19 cellular contexts compared by ENCODE assay signal in the genomic region with DNA sequence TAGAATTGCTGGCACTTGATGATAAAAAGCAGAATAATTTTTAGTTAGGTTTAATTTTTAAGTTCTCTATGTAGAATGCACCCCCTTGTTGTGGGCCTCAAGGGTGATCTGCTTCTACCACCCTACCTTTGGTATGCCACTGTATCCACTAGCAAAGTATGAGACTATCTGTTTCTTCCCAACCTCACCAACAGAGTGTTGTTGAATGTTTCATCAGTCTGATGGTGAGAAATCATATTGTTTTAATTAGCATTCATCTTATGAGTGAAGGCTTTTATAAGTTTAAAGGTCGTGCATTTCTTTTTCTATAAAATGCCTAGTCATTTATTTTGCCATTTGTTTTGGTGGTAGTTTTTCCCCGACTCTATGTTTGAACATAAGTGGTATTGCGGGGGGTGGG.
DNase-seq lines count a peak whose midpoint lies in the region; TF ChIP-seq lines count a peak whose summit lies in the region.
"Had no signal": no experiment of that assay in that cellular context is flagged by ENCODE, and none has a peak within 500 bp of the region (broad histone marks: within the 10 kb centered on the region; RNA-seq: fewer than 3 reads in every experiment).

No MANE protein-coding gene starts in this region.

- intact Hi-C loops in posterior cingulate gyrus (cut with DNase I): no loop called here

- peak overlapping the region; percentile 78 for H3K27ac ChIP-seq in SK-N-MC

- H3K9ac ChIP-seq in SK-N-MC (ENCODE audit: insufficient read length): peak overlapping the region; percentile 52

- no peaks in the 10 kb centered on the region for H3K36me3 ChIP-seq in SK-N-MC (ENCODE audit: insufficient read depth, low read length)

- DNase-seq in AG08395 (ENCODE audit: low spot score) (peak; percentile 18), GM03348 (ENCODE audit: low spot score) (peak; percentile 30), SK-N-MC (ENCODE audit: low read depth, low spot score) (no peak), fibroblast of the aortic adventitia (ENCODE audit: low read depth) (peak; percentile 27), posterior cingulate gyrus (no peak), GM10266 (ENCODE audit: extremely low spot score) (no peak), GM10248 (ENCODE audit: extremely low spot score) (no peak)
- DNase-seq: C1 segment of cervical spinal cord; CD4-positive, alpha-beta memory T cell; COR-L47; DMS53; KG1; MG63; NCI-H1105 treated with DMSO at 0.1 percent for 48 hours; NCI-H146; NCI-H1930; NCI-H446; NCI-H524 treated with DMSO at 0.1 percent for 48 hours; NCI-H774 had no signal

- POLR2A ChIA-PET in GM10248 (lab: Yijun Ruan, JAX): no interaction called here

- H3K4me3 ChIP-seq in SK-N-MC (peak overlapping the region; percentile 61), fibroblast of the aortic adventitia (ENCODE audit: low read depth, low read length) (no peak overlapping the region)
- H3K4me3 ChIP-seq: MG63 had no signal

- no peaks in the 10 kb centered on the region for H3K9me3 ChIP-seq in SK-N-MC (ENCODE audit: low read depth, low read length)

- CTCF ChIA-PET in GM10248 (lab: Yijun Ruan, JAX): no interaction called here

- TF ChIP-seq CTCF in fibroblast of the aortic adventitia (IDR thresholded peaks at IDR 0.05; ENCODE audit: insufficient read depth, low read length): no peak
- no peak for TF ChIP-seq CTCF in GM10266 (IDR thresholded peaks at IDR 0.05; ENCODE audit: control insufficient read depth, insufficient read depth, low read depth, missing control alignments)
- TF ChIP-seq CTCF in GM10248 (IDR thresholded peaks at IDR 0.05; ENCODE audit: control extremely low read depth, extremely low read depth, low read depth, missing control alignments): no peak

Comparison
In these comparisons a context has a peak if more than half of its experiments do, and no peak if none do; other contexts are left out.
1. DNase-seq: peak in AG08395 (single experiment), GM03348 (single experiment) and fibroblast of the aortic adventitia (single experiment); none in SK-N-MC (single experiment), posterior cingulate gyrus (0 of 10), GM10266 (single experiment) and GM10248 (single experiment).